In genomic region chr2:183035954-183036669, GRCh38 we compare ENCODE assay signal across 8 cellular contexts. TPM values are rescaled to one million over a fixed set of nuclear protein-coding genes. Genes with fewer than 3 reads are reported as not detected.
DNase-seq lines count a peak whose midpoint lies in the region; ATAC-seq and TF ChIP-seq lines count a peak whose summit lies in the region.

No MANE protein-coding gene starts in this region.

- no peak overlapping the region for H3K4me3 Mint-ChIP-seq in activated T-helper 2 cell treated with anti-CD3 and anti-CD28 coated beads, Interferon-gamma antibody, Interleukin-2, Interleukin-4, amounts not matched to agents 10 μg/mL and 5 μg/mL and 100 μg/mL, durations not matched to agents 14 hours and 24 hours and 36 hours (ENCODE audit: low read depth)

- DNase-seq in Kasumi-1 (lab: John Stamatoyannopoulos, UW) = peak; percentile 79 to 86
- DNase-seq in retinal pigment epithelial cell (ENCODE audit: low read depth) = no peak
- no peak for DNase-seq in H4 (ENCODE audit: low spot score)
- no peak for DNase-seq in T1000 (lab: John Stamatoyannopoulos, UW)
- DNase-seq in activated T-helper 2 cell treated with anti-CD3 and anti-CD28 coated beads, Interferon-gamma antibody, Interleukin-2, Interleukin-4, amounts not matched to agents 10 μg/mL and 5 μg/mL and 100 μg/mL, durations not matched to agents 14 hours and 24 hours and 36 hours (ENCODE audit: low spot score) = no peak

- no peaks in the 10 kb centered on the region for H3K9me3 Mint-ChIP-seq in activated T-helper 2 cell treated with anti-CD3 and anti-CD28 coated beads, Interferon-gamma antibody, Interleukin-2, Interleukin-4, amounts not matched to agents 10 μg/mL and 5 μg/mL and 100 μg/mL, durations not matched to agents 14 hours and 24 hours and 36 hours

- peak overlapping the region; percentile 93 for H3K4me3 ChIP-seq in ectodermal cell (ENCODE audit: insufficient read depth, low read depth, low read length)
- H3K4me3 ChIP-seq in retinal pigment epithelial cell (ENCODE audit: low read length) = peak overlapping the region; percentile 90

- H3K36me3 Mint-ChIP-seq in activated T-helper 2 cell treated with anti-CD3 and anti-CD28 coated beads, Interferon-gamma antibody, Interleukin-2, Interleukin-4, amounts not matched to agents 10 μg/mL and 5 μg/mL and 100 μg/mL, durations not matched to agents 14 hours and 24 hours and 36 hours (ENCODE audit: low read depth) = no peaks in the 10 kb centered on the region

- intact Hi-C loops in activated T-helper 2 cell treated with anti-CD3 and anti-CD28 coated beads, Interferon-gamma antibody, Interleukin-2, Interleukin-4, amounts not matched to agents 10 μg/mL and 5 μg/mL and 100 μg/mL, durations not matched to agents 14 hours and 24 hours and 36 hours (cut with micrococcal nuclease) = loop anchor here (5.0 to 10.0 kb wide), 2 partner anchors 84 to 179 kb away; no protein-coding TSS in a partner anchor

- peak overlapping the region; percentile 59 for H3K27ac ChIP-seq in ectodermal cell (ENCODE audit: insufficient read depth, low read depth, low read length, poor library complexity, severe bottlenecking)

- no peak for TF ChIP-seq CTCF in retinal pigment epithelial cell (conservative IDR thresholded peaks at IDR 0.05; ENCODE audit: low read depth, low read length)

- peaks cover 22% of the 10 kb centered on the region for H3K4me1 Mint-ChIP-seq in activated T-helper 2 cell treated with anti-CD3 and anti-CD28 coated beads, Interferon-gamma antibody, Interleukin-2, Interleukin-4, amounts not matched to agents 10 μg/mL and 5 μg/mL and 100 μg/mL, durations not matched to agents 14 hours and 24 hours and 36 hours (ENCODE audit: low read depth)

- no peaks in the 10 kb centered on the region for H3K9me3 ChIP-seq in ectodermal cell (ENCODE audit: control insufficient read depth, low read length)

- H3K27me3 Mint-ChIP-seq in activated T-helper 2 cell treated with anti-CD3 and anti-CD28 coated beads, Interferon-gamma antibody, Interleukin-2, Interleukin-4, amounts not matched to agents 10 μg/mL and 5 μg/mL and 100 μg/mL, durations not matched to agents 14 hours and 24 hours and 36 hours (ENCODE audit: low read depth) = peaks cover 71% of the 10 kb centered on the region

- peaks cover 21% of the 10 kb centered on the region for H3K27me3 ChIP-seq in ectodermal cell (ENCODE audit: control insufficient read depth, insufficient read depth, low read length, poor library complexity, severe bottlenecking)

- H3K4me1 ChIP-seq in ectodermal cell (ENCODE audit: control insufficient read depth, insufficient read depth, low read length) = peaks cover 18% of the 10 kb centered on the region

- H3K36me3 ChIP-seq in ectodermal cell (ENCODE audit: control insufficient read depth, insufficient read depth, low read length) = no peaks in the 10 kb centered on the region

- ATAC-seq in GM18499 (IDR thresholded peaks at IDR 0.05; ENCODE audit: insufficient read depth, unreplicated experiment) (peak; percentile 57), GM21723 (IDR thresholded peaks at IDR 0.05; ENCODE audit: unreplicated experiment) (peak; percentile 57)

- WGBS in ectodermal cell, 2 experiments = 40% methylated on average over 1 of the region's 2 CpGs; no CpG with 5 or more reads in 1 of the 2 experiments

- no peak overlapping the region for H3K27ac Mint-ChIP-seq in activated T-helper 2 cell treated with anti-CD3 and anti-CD28 coated beads, Interferon-gamma antibody, Interleukin-2, Interleukin-4, amounts not matched to agents 10 μg/mL and 5 μg/mL and 100 μg/mL, durations not matched to agents 14 hours and 24 hours and 36 hours

RNA-seq across cellular contexts. Expression of gene NCKAP1, which starts 2.1 kb away (rescaled TPM):
- polyA plus RNA-seq in ectodermal cell (2013, experiment 1 of 4) = 102 TPM
- 106 TPM for polyA plus RNA-seq in ectodermal cell (2013, experiment 2 of 4)
- polyA plus RNA-seq in ectodermal cell (2013, experiment 3 of 4) = 92.7 TPM
- 95.1 TPM for polyA plus RNA-seq in ectodermal cell (2013, experiment 4 of 4)
- total RNA-seq in H4 (2014; rRNA removed; shearing (Covaris generic)) = 103 and 110 TPM in 2 replicates
- total RNA-seq in activated T-helper 2 cell treated with anti-CD3 and anti-CD28 coated beads, Interferon-gamma antibody, Interleukin-2, Interleukin-4, amounts not matched to agents 10 μg/mL and 5 μg/mL and 100 μg/mL, durations not matched to agents 14 hours and 24 hours and 36 hours = 13.2 and 20.0 TPM in 2 replicates

RNA-seq across cellular contexts. Expression of gene DUSP19, which starts 42.4 kb away (rescaled TPM):
- 1.5 TPM for polyA plus RNA-seq in ectodermal cell (2013, experiment 1 of 4)
- 1.8 TPM for polyA plus RNA-seq in ectodermal cell (2013, experiment 2 of 4)
- 1.7 TPM for polyA plus RNA-seq in ectodermal cell (2013, experiment 3 of 4)
- 0.77 TPM for polyA plus RNA-seq in ectodermal cell (2013, experiment 4 of 4)
- total RNA-seq in H4 (2014; rRNA removed; shearing (Covaris generic)) = 1.7 and 3.3 TPM in 2 replicates
- total RNA-seq in activated T-helper 2 cell treated with anti-CD3 and anti-CD28 coated beads, Interferon-gamma antibody, Interleukin-2, Interleukin-4, amounts not matched to agents 10 μg/mL and 5 μg/mL and 100 μg/mL, durations not matched to agents 14 hours and 24 hours and 36 hours = 1.6 and 1.9 TPM in 2 replicates

Comparison
In these comparisons a context has a peak if more than half of its experiments do, and no peak if none do; other contexts are left out.
1. DNase-seq: peak in Kasumi-1 (2 of 2); none in retinal pigment epithelial cell (single experiment), H4 (single experiment), T1000 (single experiment) and activated T-helper 2 cell treated with anti-CD3 and anti-CD28 coated beads, Interferon-gamma antibody, Interleukin-2, Interleukin-4, amounts not matched to agents 10 μg/mL and 5 μg/mL and 100 μg/mL, durations not matched to agents 14 hours and 24 hours and 36 hours (single experiment).